1 cellular context compared by ENCODE assay signal in genomic region chr16:87778830-87779579, GRCh38.
A peak's percentile ranks its signal among the peaks of the same experiment; 100 is the strongest.
TF ChIP-seq lines count a peak whose summit lies in the region.

No MANE protein-coding gene starts in this region.

TF ChIP-seq in K562, 482 proteins besides CTCF, POLR2A, EP300 and RAD21 (continued from another document and continues in another):
- peak; percentile 91 for TF ChIP-seq TFAP4 (CRISPR knock-in tag; IDR thresholded peaks at IDR 0.05; ENCODE audit: borderline replicate concordance)
- TF ChIP-seq ZNF263 (CRISPR knock-in tag; IDR thresholded peaks at IDR 0.05; ENCODE audit: borderline replicate concordance) = no peak
- TF ChIP-seq CREM (IDR thresholded peaks at IDR 0.05; ENCODE audit: low read depth) = peak; percentile 73
- TF ChIP-seq SMAD4 (CRISPR knock-in tag; conservative IDR thresholded peaks at IDR 0.05) = peak; percentile 98
- peak; percentile 78; the same call in 1 of the 2 replicates for TF ChIP-seq SP1 (CRISPR knock-in tag; IDR thresholded peaks at IDR 0.05)
- peak; percentile 73 for TF ChIP-seq ZNF41 (CRISPR knock-in tag; conservative IDR thresholded peaks at IDR 0.05)
- TF ChIP-seq ZSCAN32 (CRISPR knock-in tag; IDR thresholded peaks at IDR 0.05) = peak; percentile 100
- peak; percentile 52; the same call in 1 of the 2 replicates for TF ChIP-seq TCF15 (CRISPR knock-in tag; IDR thresholded peaks at IDR 0.05)
- no peak for TF ChIP-seq ZBTB49 (CRISPR knock-in tag; IDR thresholded peaks at IDR 0.05; ENCODE audit: borderline replicate concordance)
- peak in 1 of 2 experiments; percentile 79; a peak in 1 of 4 replicates for TF ChIP-seq ZNF639 (CRISPR knock-in tag; conservative IDR thresholded peaks at IDR 0.05 in 1 of 2, IDR thresholded peaks at IDR 0.05 in 1 of 2)
- no peak for TF ChIP-seq ZNF174 (CRISPR knock-in tag; IDR thresholded peaks at IDR 0.05)
- 0 out of 2 replicates have a peak, but pooled peaks have one; percentile 42 for TF ChIP-seq ZNF324 (CRISPR knock-in tag; IDR thresholded peaks at IDR 0.05)
- TF ChIP-seq ZNF766 (CRISPR knock-in tag; conservative IDR thresholded peaks at IDR 0.05) = peak; percentile 90
- peak; percentile 99 for TF ChIP-seq RREB1 (CRISPR knock-in tag; IDR thresholded peaks at IDR 0.05)
- peak; percentile 38 to 59 for TF ChIP-seq E2F6 (IDR thresholded peaks at IDR 0.05; ENCODE audit: borderline replicate concordance in 1 of 2, extremely low read depth in 1 of 2, insufficient read depth in 1 of 2, insufficient read length in 1 of 2, low read depth in 1 of 2, low read length in 1 of 2, poor library complexity in 1 of 2, severe bottlenecking in 1 of 2)
- peak; percentile 95 for TF ChIP-seq EP400 (IDR thresholded peaks at IDR 0.05)
- TF ChIP-seq ATF3 (IDR thresholded peaks at IDR 0.05) = peak; percentile 100
- TF ChIP-seq ATF3 (CRISPR knock-in tag; conservative IDR thresholded peaks at IDR 0.05) = peak; percentile 100
- peak; percentile 73 for TF ChIP-seq JUN (IDR thresholded peaks at IDR 0.05; ENCODE audit: borderline replicate concordance, low read depth, low read length)
- TF ChIP-seq JUN (CRISPR knock-in tag; IDR thresholded peaks at IDR 0.05; ENCODE audit: borderline replicate concordance) = no peak; the same call in 1 of the 2 replicates
- peak; percentile 51; the same call in 1 of the 2 replicates for TF ChIP-seq VEZF1 (CRISPR knock-in tag; IDR thresholded peaks at IDR 0.05)
- TF ChIP-seq ZNF395 (CRISPR knock-in tag; IDR thresholded peaks at IDR 0.05) = peak; percentile 94
- TF ChIP-seq CREB3L1 (IDR thresholded peaks at IDR 0.05; ENCODE audit: borderline replicate concordance, low read depth) = peak; percentile 58; the same call in 1 of the 2 replicates
- TF ChIP-seq NONO (IDR thresholded peaks at IDR 0.05; ENCODE audit: low read depth in 2 of 2, low read length in 1 of 2) = 0 out of 4 replicates have a peak, but pooled peaks of 1 of the 2 experiments have one; percentile 6
- peak; percentile 18; the same call in 1 of the 2 replicates for TF ChIP-seq OTX1 (CRISPR knock-in tag; IDR thresholded peaks at IDR 0.05)
- TF ChIP-seq TEAD4 (IDR thresholded peaks at IDR 0.05; ENCODE audit: low read length) = peak; percentile 73
- TF ChIP-seq TEAD4 (CRISPR knock-in tag; IDR thresholded peaks at IDR 0.05; ENCODE audit: borderline replicate concordance) = no peak
- TF ChIP-seq HSF4 (CRISPR knock-in tag; IDR thresholded peaks at IDR 0.05; ENCODE audit: borderline replicate concordance) = peak; percentile 92
- TF ChIP-seq NFE2 (IDR thresholded peaks at IDR 0.05; ENCODE audit: low read depth) = peak; percentile 12; the same call in 1 of the 2 replicates
- TF ChIP-seq REST (CRISPR knock-in tag; IDR thresholded peaks at IDR 0.05; ENCODE audit: low read depth) = 0 out of 2 replicates have a peak, but pooled peaks have one; percentile 64
- TF ChIP-seq MTA3 (IDR thresholded peaks at IDR 0.05; ENCODE audit: borderline replicate concordance) = peak; percentile 92
- peak; percentile 95 for TF ChIP-seq ZNF583 (CRISPR knock-in tag; IDR thresholded peaks at IDR 0.05)
- TF ChIP-seq TRIM28 (IDR thresholded peaks at IDR 0.05) = peak; percentile 82; the same call in 1 of the 2 replicates
